In genomic region chr5:154850255-154851062, GRCh38 we compare ENCODE assay signal across 8 cellular contexts.
DNase-seq lines count a peak whose midpoint lies in the region; ATAC-seq, FAIRE-seq and TF ChIP-seq lines count a peak whose summit lies in the region.

FAXDC2 (minus strand) TSS chr5:154850603; CDS start chr5:154838178, 12,425 bp downstream.

- TF ChIP-seq CTCF in nephron progenitor cell (IDR thresholded peaks at IDR 0.05) (no peak), D721Med (IDR thresholded peaks at IDR 0.05; ENCODE audit: insufficient read depth, missing control alignments) (no peak)

- DNase-seq in ELR (ENCODE audit: low read depth) (peak; percentile 73), T1000 (lab: John Stamatoyannopoulos, UW) (peak; percentile 30), foreskin melanocyte (peak; percentile 86), nephron progenitor cell (peak; percentile 72), activated gamma-delta T cell treated with Interleukin-2 at 50 U/mL for 16 hours (no peak), D721Med (ENCODE audit: insufficient read length, low spot score) (no peak)
- DNase-seq in activated naive CD4-positive, alpha-beta T cell treated with anti-CD3 and anti-CD28 coated beads, Interleukin-2, amount 10 ng/mL, durations not matched to agents 7 days and 5 days: no peak

- FAIRE-seq in D721Med (lab: Jason Lieb, UNC): no peak

- no peaks in the 10 kb centered on the region for H3K27me3 Mint-ChIP-seq in nephron progenitor cell (ENCODE audit: low read depth, poor library complexity)
- H3K27me3 Mint-ChIP-seq in activated naive CD4-positive, alpha-beta T cell treated with anti-CD3 and anti-CD28 coated beads, Interleukin-2, amount 10 ng/mL, durations not matched to agents 7 days and 5 days: no peaks in the 10 kb centered on the region

- H3K9me3 Mint-ChIP-seq in nephron progenitor cell: no peaks in the 10 kb centered on the region
- no peaks in the 10 kb centered on the region for H3K9me3 Mint-ChIP-seq in activated naive CD4-positive, alpha-beta T cell treated with anti-CD3 and anti-CD28 coated beads, Interleukin-2, amount 10 ng/mL, durations not matched to agents 7 days and 5 days

- CTCF ChIA-PET in activated naive CD4-positive, alpha-beta T cell treated with anti-CD3 and anti-CD28 coated beads, Interleukin-2, amount 10 ng/mL, durations not matched to agents 7 days and 5 days (lab: Charles Lee): interaction anchor here (0.7 kb wide), 1 partner anchor 203 kb away, joined by 3 read pairs; no protein-coding TSS in a partner anchor

- peaks cover 6% of the 10 kb centered on the region for H3K36me3 Mint-ChIP-seq in nephron progenitor cell (ENCODE audit: low read depth)
- no peaks in the 10 kb centered on the region for H3K36me3 Mint-ChIP-seq in activated naive CD4-positive, alpha-beta T cell treated with anti-CD3 and anti-CD28 coated beads, Interleukin-2, amount 10 ng/mL, durations not matched to agents 7 days and 5 days

- peaks cover 50% of the 10 kb centered on the region for H3K4me1 Mint-ChIP-seq in nephron progenitor cell
- H3K4me1 Mint-ChIP-seq in activated naive CD4-positive, alpha-beta T cell treated with anti-CD3 and anti-CD28 coated beads, Interleukin-2, amount 10 ng/mL, durations not matched to agents 7 days and 5 days: peaks cover 7% of the 10 kb centered on the region

- H3K27ac Mint-ChIP-seq in nephron progenitor cell: peak within 1 kb of the TSS; percentile 98
- no peak within 1 kb of the TSS for H3K27ac Mint-ChIP-seq in activated naive CD4-positive, alpha-beta T cell treated with anti-CD3 and anti-CD28 coated beads, Interleukin-2, amount 10 ng/mL, durations not matched to agents 7 days and 5 days

- no peak for ATAC-seq in GM21737 (IDR thresholded peaks at IDR 0.05; ENCODE audit: unreplicated experiment)

- peak within 1 kb of the TSS; percentile 85 for H3K4me3 Mint-ChIP-seq in nephron progenitor cell
- no peak within 1 kb of the TSS for H3K4me3 Mint-ChIP-seq in activated naive CD4-positive, alpha-beta T cell treated with anti-CD3 and anti-CD28 coated beads, Interleukin-2, amount 10 ng/mL, durations not matched to agents 7 days and 5 days

Comparison
In these comparisons a context has a peak if more than half of its experiments do, and no peak if none do; other contexts are left out.
1. DNase-seq: peak in ELR (single experiment), T1000 (single experiment), foreskin melanocyte (single experiment) and nephron progenitor cell (single experiment); none in activated gamma-delta T cell treated with Interleukin-2 at 50 U/mL for 16 hours (single experiment), D721Med (single experiment) and activated naive CD4-positive, alpha-beta T cell treated with anti-CD3 and anti-CD28 coated beads, Interleukin-2, amount 10 ng/mL, durations not matched to agents 7 days and 5 days (single experiment).